In the genomic region with DNA sequence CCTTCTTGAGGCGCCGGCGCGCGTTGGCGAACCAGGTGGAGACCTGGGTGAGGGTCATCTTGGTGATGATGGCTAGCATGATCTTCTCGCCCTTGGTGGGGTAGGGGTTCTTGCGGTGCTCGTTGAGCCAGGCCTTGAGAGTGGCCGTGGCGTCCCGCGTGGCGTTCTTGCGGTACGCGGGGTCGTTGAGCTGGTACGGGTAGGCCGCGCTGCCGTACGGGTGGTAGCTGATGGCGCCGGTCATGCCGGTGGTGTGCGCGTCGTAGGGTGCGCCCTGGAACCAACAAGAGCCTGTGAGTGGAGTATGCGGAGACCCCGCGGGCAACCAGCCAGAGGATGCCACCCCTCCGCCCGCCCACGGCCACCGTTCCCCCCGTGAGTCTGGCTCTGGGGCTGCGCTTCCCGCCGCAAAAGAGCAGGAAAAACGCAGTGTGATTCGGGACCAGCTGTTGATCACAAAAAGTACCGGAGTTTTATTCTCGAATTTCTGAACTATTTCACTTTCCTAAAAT, we compare ENCODE assay signal across 14 cellular contexts. TPM values are rescaled to one million over a fixed set of nuclear protein-coding genes. Genes with fewer than 3 reads are reported as not detected.
DNase-seq lines count a peak whose midpoint lies in the region; ATAC-seq, FAIRE-seq and TF ChIP-seq lines count a peak whose summit lies in the region.
"Had no signal": no experiment of that assay in that cellular context is flagged by ENCODE, and none has a peak within 500 bp of the region (broad histone marks: within the 10 kb centered on the region; RNA-seq: fewer than 3 reads in every experiment).

No MANE protein-coding gene starts in this region.

- H3K27me3 Mint-ChIP-seq in activated naive CD4-positive, alpha-beta T cell treated with anti-CD3 and anti-CD28 coated beads, Interleukin-2, amount 50 U/mL, for 24 hours, result peaks cover 45% of the 10 kb centered on the region

- no peak overlapping the region for H2AFZ ChIP-seq in keratinocyte (ENCODE audit: control insufficient read depth, low read length)

- H3K36me3 Mint-ChIP-seq in activated naive CD4-positive, alpha-beta T cell treated with anti-CD3 and anti-CD28 coated beads, Interleukin-2, amount 50 U/mL, for 24 hours, result peaks cover 5% of the 10 kb centered on the region

- TF ChIP-seq CTCF in astrocyte of the cerebellum (IDR thresholded peaks at IDR 0.05; ENCODE audit: low read depth, low read length, missing control alignments) (no peak), keratinocyte (optimal IDR thresholded peaks at IDR 0.05 in 1 of 3, IDR thresholded peaks at IDR 0.05 in 1 of 3, conservative IDR thresholded peaks at IDR 0.05 in 1 of 3; ENCODE audit: extremely low read depth in 1 of 3, insufficient read depth in 2 of 3, low read length in 3 of 3) (no peak)

- no peaks in the 10 kb centered on the region for H3K9me1 ChIP-seq in keratinocyte (ENCODE audit: control insufficient read depth, extremely low read depth, insufficient read depth, low read length)

- peaks cover 7% of the 10 kb centered on the region for H4K20me1 ChIP-seq in keratinocyte (ENCODE audit: control insufficient read depth, extremely low read depth, insufficient read depth, low read length)

- FAIRE-seq in keratinocyte (lab: Jason Lieb, UNC), result no peak

- H3K4me1 Mint-ChIP-seq in activated naive CD4-positive, alpha-beta T cell treated with anti-CD3 and anti-CD28 coated beads, Interleukin-2, amount 50 U/mL, for 24 hours, result peaks cover 14% of the 10 kb centered on the region

- H3K27me3 ChIP-seq in keratinocyte (ENCODE audit: control insufficient read depth, extremely low read depth, insufficient read depth, low read length) (no peaks in the 10 kb centered on the region), subcutaneous abdominal adipose tissue (ENCODE audit: control insufficient read depth in 5 of 5, insufficient read depth in 4 of 5, low read length in 5 of 5) (peaks cover 0 to 28% (median 11%) of the 10 kb centered on the region in 5 donors)

- peak overlapping the region; percentile 83 for H3K27ac ChIP-seq in keratinocyte (ENCODE audit: control insufficient read depth, insufficient read depth, low read length)
- H3K27ac ChIP-seq in subcutaneous abdominal adipose tissue (ENCODE audit: low read depth, low read length), result no peak overlapping the region
- H3K27ac ChIP-seq: Peyer's patch had no signal

- intact Hi-C loops in left colon (cut with DNase I, micrococcal nuclease), result no loop called here

- H3K4me2 ChIP-seq in keratinocyte (ENCODE audit: control insufficient read depth, extremely low read depth, insufficient read depth, low read depth, low read length), result peak overlapping the region; percentile 85

- peak overlapping the region; percentile 68 for H3K27ac Mint-ChIP-seq in activated naive CD4-positive, alpha-beta T cell treated with anti-CD3 and anti-CD28 coated beads, Interleukin-2, amount 50 U/mL, for 24 hours

- DNase-seq in activated naive CD4-positive, alpha-beta T cell (lab: John Stamatoyannopoulos, UW), result no peak
- no peak for DNase-seq in astrocyte of the cerebellum (ENCODE audit: low read depth)
- no peak for DNase-seq in keratinocyte (ENCODE audit: low read depth, low spot score)
- no peak for DNase-seq in OCI-M1 (lab: John Stamatoyannopoulos, UW)
- no peak for DNase-seq in left colon
- DNase-seq: activated naive CD4-positive, alpha-beta T cell treated with anti-CD3 and anti-CD28 coated beads for 36 hours; NCI-H187; Peyer's patch; stimulated activated CD4-positive, alpha-beta T cell treated with anti-CD3 and anti-CD28 coated beads, Interleukin-1b, Interleukin-23, amount 100 ng/mL, for 48 hours; stimulated activated naive CD4-positive, alpha-beta T cell treated with Interleukin-2 at 50 U/mL for 16 hours had no signal

- H3K9me3 ChIP-seq in keratinocyte (ENCODE audit: control insufficient read depth, low read depth, low read length) (no peaks in the 10 kb centered on the region), subcutaneous abdominal adipose tissue (ENCODE audit: control insufficient read depth in 5 of 5, low read length in 5 of 5) (no peaks in the 10 kb centered on the region)

- no peak for ATAC-seq in GM18520 (IDR thresholded peaks at IDR 0.05; ENCODE audit: unreplicated experiment)
- no peak for ATAC-seq in left colon
- ATAC-seq: natural killer cell treated with Interleukin-12 subunit alpha and Interleukin-12 subunit beta and Interleukin-15 and Interleukin-18, amount 100 ng/mL, for 72 hours had no signal

- H3K4me1 ChIP-seq in keratinocyte (ENCODE audit: control insufficient read depth, extremely low read depth, insufficient read depth, low read length) (peaks cover 32% of the 10 kb centered on the region), subcutaneous abdominal adipose tissue (ENCODE audit: control insufficient read depth in 5 of 5, insufficient read depth in 5 of 5, low read length in 5 of 5) (peaks cover 0 to 42% (median 31%) of the 10 kb centered on the region in 5 donors)

- H3K4me3 Mint-ChIP-seq in activated naive CD4-positive, alpha-beta T cell treated with anti-CD3 and anti-CD28 coated beads, Interleukin-2, amount 50 U/mL, for 24 hours, result no peak overlapping the region
- H3K4me3 Mint-ChIP-seq: natural killer cell treated with Interleukin-12 subunit alpha and Interleukin-12 subunit beta and Interleukin-15 and Interleukin-18, amount 100 ng/mL, for 72 hours had no signal

- H3K4me3 ChIP-seq in astrocyte of the cerebellum (ENCODE audit: low read depth, low read length) (peak overlapping the region; percentile 83), keratinocyte (ENCODE audit: control insufficient read depth in 2 of 3, extremely low read depth in 1 of 3, insufficient read depth in 2 of 3, low read depth in 1 of 3, low read length in 3 of 3) (peak overlapping the region; percentile 70 to 84 (median 76)), subcutaneous abdominal adipose tissue (ENCODE audit: low read depth in 1 of 5, low read length in 5 of 5) (peak overlapping the region; percentile 59 to 73 (median 62))
- H3K4me3 ChIP-seq: Peyer's patch had no signal

- in situ Hi-C loops in astrocyte of the cerebellum (cut with HindIII; ENCODE audit: low sequenced_read_pairs), result loop anchor here (5.0 to 25.0 kb wide), 3 partner anchors 563 to 977 kb away; no protein-coding TSS in a partner anchor

- dilution Hi-C loops in keratinocyte (cut with MboI; ENCODE audit: extremely low pct_ligation_motif_present, low sequenced_read_pairs), result no loop called here

- H3K79me2 ChIP-seq in keratinocyte (ENCODE audit: control insufficient read depth, insufficient read depth, low read length), result peaks cover 63% of the 10 kb centered on the region

- no peaks in the 10 kb centered on the region for H3K9me3 Mint-ChIP-seq in activated naive CD4-positive, alpha-beta T cell treated with anti-CD3 and anti-CD28 coated beads, Interleukin-2, amount 50 U/mL, for 24 hours
- H3K9me3 Mint-ChIP-seq: activated naive CD4-positive, alpha-beta T cell treated with anti-CD3 and anti-CD28 coated beads for 36 hours; natural killer cell treated with Interleukin-12 subunit alpha and Interleukin-12 subunit beta and Interleukin-15 and Interleukin-18, amount 100 ng/mL, for 72 hours had no signal

- peaks cover 7 to 17% of the 10 kb centered on the region in 2 experiments for H3K36me3 ChIP-seq in keratinocyte (ENCODE audit: control insufficient read depth in 2 of 2, extremely low read depth in 1 of 2, insufficient read depth in 2 of 2, low read length in 2 of 2)
- peaks cover 0 to 4% (median 0%) of the 10 kb centered on the region in 5 donors for H3K36me3 ChIP-seq in subcutaneous abdominal adipose tissue (ENCODE audit: control insufficient read depth in 5 of 5, insufficient read depth in 5 of 5, low read length in 5 of 5)
- H3K36me3 ChIP-seq: Peyer's patch had no signal

- H3K9ac ChIP-seq in keratinocyte (ENCODE audit: control insufficient read depth, extremely low read depth, insufficient read depth, low read length) (peak overlapping the region; percentile 92), subcutaneous abdominal adipose tissue (ENCODE audit: low read length in 5 of 5) (peak overlapping the region in 1 of 5 donors; percentile 46)

RNA-seq across cellular contexts. Expression of gene IRX2, which starts 1.9 kb away (rescaled TPM):
- polyA plus RNA-seq in keratinocyte, result 13.8 to 27.1 TPM (median 23.7 TPM) in 3 replicates
- 13.7 TPM for polyA plus RNA-seq in keratinocyte (2011; ENCODE audit: low read depth)
- polyA plus RNA-seq in keratinocyte (2011; cell fraction: cytosol; rRNA removed), result 11.5 and 13.5 TPM in 2 replicates
- polyA plus RNA-seq in keratinocyte (2011; cell fraction: nucleus; rRNA removed), result 32.7 and 36.3 TPM in 2 replicates
- polyA plus RNA-seq in keratinocyte (2012; ENCODE audit: low replicate concordance), result 18.6 and 19.4 TPM in 2 replicates
- 3.7 to 10.1 TPM (median 4.5 TPM) in 3 replicates for polyA minus RNA-seq in keratinocyte
- 20.5 TPM for polyA minus RNA-seq in keratinocyte (2011; cell fraction: cytosol; rRNA and poly(A)+ RNA removed)
- 15.2 and 17.0 TPM in 2 replicates for polyA minus RNA-seq in keratinocyte (2011; cell fraction: nucleus; rRNA and poly(A)+ RNA removed)
- total RNA-seq in left colon, result under 1 TPM in 1 of 2 donors, not detected in 1; 0.21 TPM
- total RNA-seq: activated naive CD4-positive, alpha-beta T cell treated with anti-CD3 and anti-CD28 coated beads for 36 hours; natural killer cell treated with Interleukin-12 subunit alpha and Interleukin-12 subunit beta and Interleukin-15 and Interleukin-18, amount 100 ng/mL, for 72 hours; Peyer's patch had no signal
